Comparison of ENCODE assay signal across 28 cellular contexts in genomic region chr15:94359716-94360115, GRCh38.
"Had no signal": no experiment of that assay in that cellular context is flagged by ENCODE, and none has a peak within 500 bp of the region (broad histone marks: within the 10 kb centered on the region; RNA-seq: fewer than 3 reads in every experiment).

No MANE protein-coding gene starts in this region.

- H3K9me2 ChIP-seq: SK-N-SH had no signal

- DNase-seq: activated B cell treated with CpG ODN at 0.5 μM for 24 hours; activated CD4-positive, alpha-beta memory T cell treated with anti-CD3 and anti-CD28 coated beads for 36 hours; activated CD4-positive, alpha-beta T cell treated with anti-CD3 and anti-CD28 coated beads for 4 hours; activated CD4-positive, alpha-beta T cell treated with anti-CD3 and anti-CD28 coated beads, Interleukin-2, amount 50 U/mL, for 1 hour; activated CD4-positive, CD25-positive, alpha-beta regulatory T cell treated with anti-CD3 and anti-CD28 coated beads, Interleukin-2, amount 50 U/mL, for 72 hours; activated gamma-delta T cell treated with Interleukin-2 at 50 U/mL for 16 hours; activated naive CD4-positive, alpha-beta T cell treated with anti-CD3 and anti-CD28 coated beads for 36 hours; activated T-cell treated with anti-CD3 and anti-CD28 coated beads, Interleukin-2, amount 50 U/mL, for 1 hour; amniotic stem cell; aorta; brain microvascular endothelial cell; central memory CD4-positive, alpha-beta T cell; MM.1S; MV-4-11; NCI-H1092; NCI-H1436 treated with DMSO at 0.1 percent for 48 hours; NCI-H1694 treated with DMSO at 0.1 percent for 48 hours; NCI-H2029; NCI-H345; NCI-H524 treated with DMSO at 0.1 percent for 48 hours; SHP77 treated with DMSO at 0.1 percent for 48 hours; SK-N-SH had no signal

- H3K36me3 ChIP-seq: brain microvascular endothelial cell, SJSA1 had no signal

- H3K27me3 ChIP-seq: brain microvascular endothelial cell, SJSA1 had no signal

- H3K27ac ChIP-seq: brain microvascular endothelial cell, KMS-11, SJSA1, VCaP had no signal

- H3K4me3 ChIP-seq: SJSA1 had no signal

- H3K4me1 Mint-ChIP-seq: activated B cell treated with CpG ODN at 0.5 μM for 24 hours had no signal

- H3K27ac Mint-ChIP-seq: activated B cell treated with CpG ODN at 0.5 μM for 24 hours; activated CD4-positive, alpha-beta memory T cell treated with anti-CD3 and anti-CD28 coated beads for 36 hours; activated naive CD4-positive, alpha-beta T cell treated with anti-CD3 and anti-CD28 coated beads for 36 hours; activated naive CD4-positive, alpha-beta T cell treated with anti-CD3 and anti-CD28 coated beads, Interleukin-2, amount 50 U/mL, for 72 hours had no signal

- H3K4me2 ChIP-seq: KMS-11, SK-N-SH had no signal

- H3K4me3 Mint-ChIP-seq: activated B cell treated with CpG ODN at 0.5 μM for 24 hours; activated CD4-positive, alpha-beta memory T cell treated with anti-CD3 and anti-CD28 coated beads for 36 hours; activated naive CD4-positive, alpha-beta T cell treated with anti-CD3 and anti-CD28 coated beads for 36 hours; T-helper 1 cell treated with Interleukin-12 subunit alpha and Interleukin-12 subunit beta and Interleukin-4 antibody, amounts not matched to agents 30 μg/mL and 1 μg/mL, for 36 hours had no signal

- H3K27me3 Mint-ChIP-seq: activated B cell treated with CpG ODN at 0.5 μM for 24 hours; activated CD4-positive, alpha-beta memory T cell treated with anti-CD3 and anti-CD28 coated beads for 36 hours had no signal

- ATAC-seq: activated naive CD4-positive, alpha-beta T cell treated with anti-CD3 and anti-CD28 coated beads, Interleukin-2, amount 50 U/mL, for 72 hours; Panc1 had no signal

- H3K4me1 ChIP-seq: SJSA1 had no signal

- H3K9me3 ChIP-seq: SJSA1, SK-N-SH had no signal

- H3K9me3 Mint-ChIP-seq: activated B cell treated with CpG ODN at 0.5 μM for 24 hours; activated CD4-positive, alpha-beta memory T cell treated with anti-CD3 and anti-CD28 coated beads for 36 hours; activated naive CD4-positive, alpha-beta T cell treated with anti-CD3 and anti-CD28 coated beads for 36 hours; activated naive CD4-positive, alpha-beta T cell treated with anti-CD3 and anti-CD28 coated beads, Interleukin-2, amount 50 U/mL, for 72 hours; T-helper 1 cell treated with Interleukin-12 subunit alpha and Interleukin-12 subunit beta and Interleukin-4 antibody, amounts not matched to agents 30 μg/mL and 1 μg/mL, for 36 hours had no signal
